12 cellular contexts compared by ENCODE assay signal in the genomic region with DNA sequence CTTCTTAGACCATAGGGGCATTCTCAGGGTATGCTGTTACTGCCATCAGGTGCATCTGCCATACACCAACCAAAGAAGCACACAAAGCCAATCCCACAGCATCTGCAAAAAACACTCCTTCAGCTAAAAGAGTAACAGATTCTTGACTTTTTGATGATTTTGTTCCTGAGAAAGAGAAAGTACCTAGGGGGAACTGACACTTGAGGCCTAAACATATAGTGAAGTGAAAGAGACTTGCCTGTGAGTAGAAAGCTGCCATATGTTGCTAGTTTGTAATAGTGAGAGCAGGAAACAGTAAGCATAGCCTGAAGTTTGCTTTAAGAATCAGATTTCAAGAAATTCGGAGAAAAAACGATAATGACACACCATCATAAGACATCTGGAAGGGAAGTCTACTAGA.
DNase-seq lines count a peak whose midpoint lies in the region; ATAC-seq and TF ChIP-seq lines count a peak whose summit lies in the region.
"Had no signal": no experiment of that assay in that cellular context is flagged by ENCODE, and none has a peak within 500 bp of the region (broad histone marks: within the 10 kb centered on the region; RNA-seq: fewer than 3 reads in every experiment).

No MANE protein-coding gene starts in this region.

- H3K27me3 Mint-ChIP-seq in MCF 10A (ENCODE audit: insufficient read depth, unreplicated experiment) (no peaks in the 10 kb centered on the region), type B pancreatic cell (no peaks in the 10 kb centered on the region)

- H4K20me1 ChIP-seq in mammary epithelial cell (ENCODE audit: insufficient read depth, low read length), result no peaks in the 10 kb centered on the region

- no peak for DNase-seq in mammary epithelial cell
- DNase-seq in MCF 10A (ENCODE audit: unreplicated experiment), result no peak
- DNase-seq in NCI-H2029 (lab: John Stamatoyannopoulos, UW), result no peak
- DNase-seq in foreskin melanocyte, result no peak
- no peak for DNase-seq in type B pancreatic cell (ENCODE audit: extremely low spot score, unreplicated experiment)
- DNase-seq in iPS-NIHi11 (ENCODE audit: low spot score), result no peak
- DNase-seq: activated naive CD4-positive, alpha-beta T cell treated with Interleukin-2 at 50 U/mL for 16 hours; effector memory CD4-positive, alpha-beta T cell; NCI-H69; nucleus accumbens had no signal

- dilution Hi-C loops in mammary epithelial cell (cut with HindIII; ENCODE audit: low sequenced_read_pairs), result no loop called here

- POLR2A ChIA-PET in MCF 10A (lab: Yijun Ruan, JAX), result interaction anchor here (1.2 to 1.8 kb wide), 2 partner anchors 10 to 22 kb away, joined by 4 read pairs; no protein-coding TSS in a partner anchor

- H3K27ac Mint-ChIP-seq in MCF 10A (ENCODE audit: low read depth, unreplicated experiment), result no peak overlapping the region
- H3K27ac Mint-ChIP-seq in type B pancreatic cell, result no peak overlapping the region

- H3K9me3 Mint-ChIP-seq in MCF 10A (ENCODE audit: unreplicated experiment) (no peaks in the 10 kb centered on the region), type B pancreatic cell (peaks cover 7% of the 10 kb centered on the region)

- H3K79me2 ChIP-seq in mammary epithelial cell (ENCODE audit: insufficient read depth, low read length), result no peaks in the 10 kb centered on the region

- intact Hi-C loops in mammary epithelial cell (cut with micrococcal nuclease) (no loop called here), MCF 10A (cut with micrococcal nuclease) (no loop called here)

- no CpG with 5 or more reads among the region's 2 CpGs for WGBS in mammary epithelial cell (ENCODE audit: low coverage, missing lambda C conversion rate)

- no peak overlapping the region for H3K9ac ChIP-seq in mammary epithelial cell (ENCODE audit: insufficient read depth, low read length)

- H3K4me3 ChIP-seq in mammary epithelial cell (replicated peaks in 1 of 3; ENCODE audit: insufficient read depth in 1 of 3, low read depth in 2 of 3, low read length in 3 of 3), result no peak overlapping the region

- no peak overlapping the region for H3K4me2 ChIP-seq in mammary epithelial cell (ENCODE audit: insufficient read depth, low read depth, low read length)

- CTCF ChIA-PET in mammary epithelial cell (lab: Charles Lee; ENCODE audit: low non-redundant PET), result no interaction called here
- CTCF ChIA-PET in MCF 10A (lab: Yijun Ruan, JAX), result interaction anchor here (0.6 to 1.0 kb wide), 2 partner anchors 102 to 1119 kb away, joined by 3 read pairs; no protein-coding TSS in a partner anchor

- no peak overlapping the region for H3K27ac ChIP-seq in mammary epithelial cell (ENCODE audit: insufficient read depth, low read depth, low read length)

- no peaks in the 10 kb centered on the region for H3K9me3 ChIP-seq in mammary epithelial cell (replicated peaks; ENCODE audit: insufficient read depth, low read length)

- peaks cover 22% of the 10 kb centered on the region for H3K4me1 ChIP-seq in mammary epithelial cell (ENCODE audit: insufficient read depth, low read length)

- no peak overlapping the region for H3K4me3 Mint-ChIP-seq in MCF 10A (ENCODE audit: unreplicated experiment)
- no peak overlapping the region for H3K4me3 Mint-ChIP-seq in type B pancreatic cell

- ATAC-seq in GM21825 (IDR thresholded peaks at IDR 0.05; ENCODE audit: unreplicated experiment) (peak; percentile 95), HG03432 (IDR thresholded peaks at IDR 0.05; ENCODE audit: unreplicated experiment) (peak; percentile 99)

- no peak for TF ChIP-seq CTCF in mammary epithelial cell (conservative IDR thresholded peaks at IDR 0.05 in 1 of 2, IDR thresholded peaks at IDR 0.05 in 1 of 2; ENCODE audit: extremely low read depth in 1 of 2, insufficient read depth in 1 of 2, low read depth in 1 of 2, low read length in 2 of 2)
- TF ChIP-seq CTCF in MCF 10A (IDR thresholded peaks at IDR 0.05; ENCODE audit: unreplicated experiment), result no peak
- TF ChIP-seq CTCF in type B pancreatic cell (conservative IDR thresholded peaks at IDR 0.05), result no peak

- no peaks in the 10 kb centered on the region for H3K36me3 ChIP-seq in mammary epithelial cell (ENCODE audit: insufficient read depth, low read length)

- H3K27me3 ChIP-seq in mammary epithelial cell (ENCODE audit: insufficient read depth, low read length), result no peaks in the 10 kb centered on the region

- peak overlapping the region; percentile 33 for H2AFZ ChIP-seq in mammary epithelial cell (ENCODE audit: low read depth, low read length)

- H3K36me3 Mint-ChIP-seq in MCF 10A (ENCODE audit: insufficient read depth, unreplicated experiment) (no peaks in the 10 kb centered on the region), type B pancreatic cell (no peaks in the 10 kb centered on the region)

- H3K4me1 Mint-ChIP-seq in MCF 10A (ENCODE audit: insufficient read depth, unreplicated experiment), result peaks cover 8% of the 10 kb centered on the region
- no peaks in the 10 kb centered on the region for H3K4me1 Mint-ChIP-seq in type B pancreatic cell (ENCODE audit: unreplicated experiment)

- in situ Hi-C loops in mammary epithelial cell (cut with MboI; ENCODE audit: low sequenced_read_pairs in 2 of 2), result no loop called here

- no TSS peak for BruUV-seq in mammary epithelial cell (replicated peaks; lab: Mats Ljungman, UMichigan)
- no TSS peak for BruUV-seq in MCF 10A (replicated peaks; lab: Mats Ljungman, UMichigan)
